Comparison of ENCODE assay signal across 14 cellular contexts in genomic region chr7:158779061-158779992, GRCh38. TPM values are rescaled to one million over a fixed set of nuclear protein-coding genes. Genes with fewer than 3 reads are reported as not detected.
DNase-seq lines count a peak whose midpoint lies in the region; ATAC-seq and TF ChIP-seq lines count a peak whose summit lies in the region.
"Had no signal": no experiment of that assay in that cellular context is flagged by ENCODE, and none has a peak within 500 bp of the region (broad histone marks: within the 10 kb centered on the region; RNA-seq: fewer than 3 reads in every experiment).

No MANE protein-coding gene starts in this region.

- in situ Hi-C loops in IMR-90 (cut with MboI; ENCODE audit: low sequenced_read_pairs), result no loop called here

- no peaks in the 10 kb centered on the region for H3K79me2 ChIP-seq in trophoblast cell (ENCODE audit: control insufficient read depth, insufficient read depth, low read length, poor library complexity)

- no peak overlapping the region for H4K12ac ChIP-seq in trophoblast cell (ENCODE audit: low read depth, low read length)

- H3K9ac ChIP-seq in IMR-90 (ENCODE audit: low read depth, low read length) (no peak overlapping the region), trophoblast cell (ENCODE audit: low read length) (no peak overlapping the region)

- ATAC-seq in CD4-positive, alpha-beta T cell (ENCODE audit: poor library complexity), result peak; percentile 24
- ATAC-seq in IMR-90 (ENCODE audit: low read depth), result peak; percentile 30; the same call in 1 of the 2 replicates
- ATAC-seq in GM18907 (IDR thresholded peaks at IDR 0.05; ENCODE audit: unreplicated experiment), result no peak
- no peak for ATAC-seq in HG03520 (IDR thresholded peaks at IDR 0.05; ENCODE audit: unreplicated experiment)
- ATAC-seq: activated CD4-positive, CD25-positive, alpha-beta regulatory T cell treated with anti-CD3 and anti-CD28 coated beads, Interleukin-2, amount 50 U/mL, for 24 hours had no signal

- peaks cover 21 to 46% of the 10 kb centered on the region in 2 experiments for H3K79me1 ChIP-seq in IMR-90 (ENCODE audit: low read depth in 1 of 2, low read length in 2 of 2)
- H3K79me1 ChIP-seq in trophoblast cell (ENCODE audit: low read length), result no peaks in the 10 kb centered on the region

- no peak overlapping the region for H2BK15ac ChIP-seq in IMR-90 (ENCODE audit: low read depth, low read length)

- no peak overlapping the region for H4K8ac ChIP-seq in IMR-90 (ENCODE audit: low read depth in 2 of 2, low read length in 2 of 2)
- H4K8ac ChIP-seq in trophoblast cell (ENCODE audit: low read depth, low read length), result no peak overlapping the region

- no peaks in the 10 kb centered on the region for H3K27me3 Mint-ChIP-seq in CD4-positive, alpha-beta T cell
- H3K27me3 Mint-ChIP-seq in chondrocyte (ENCODE audit: low read depth), result no peaks in the 10 kb centered on the region

- POLR2A ChIA-PET in CD4-positive, alpha-beta T cell (lab: Charles Lee), result interaction anchor here (0.9 to 2.4 kb wide), 12 partner anchors 10 to 75 kb away, joined by 3 to 25 read pairs (median 4); partner anchors contain the start of genes ESYT2 and NCAPG2
- POLR2A ChIA-PET in IMR-90 (lab: Charles Lee; ENCODE audit: unreplicated experiment), result no interaction called here

- no peak overlapping the region for H4K5ac ChIP-seq in IMR-90 (ENCODE audit: low read depth, low read length)

- H3K36me3 Mint-ChIP-seq in CD4-positive, alpha-beta T cell (ENCODE audit: low read depth), result peaks cover 36% of the 10 kb centered on the region
- H3K36me3 Mint-ChIP-seq in chondrocyte (ENCODE audit: low read depth), result peaks cover 2% of the 10 kb centered on the region

- H2AK9ac ChIP-seq in IMR-90 (replicated peaks; ENCODE audit: low read depth, low read length, poor library complexity), result no peak overlapping the region

- dilution Hi-C loops in IMR-90 (cut with HindIII; ENCODE audit: low sequenced_read_pairs, unreplicated experiment), result no loop called here

- H3K4ac ChIP-seq in IMR-90 (ENCODE audit: low read depth, low read length) (no peak overlapping the region), trophoblast cell (ENCODE audit: low read depth, low read length) (no peak overlapping the region)

- CTCF ChIA-PET in CD4-positive, alpha-beta T cell (lab: Charles Lee), result interaction anchor here (1.2 kb wide), 1 partner anchor 16 kb away, joined by 3 read pairs; no protein-coding TSS in a partner anchor
- CTCF ChIA-PET in IMR-90 (lab: Yijun Ruan, JAX), result interaction anchor here (0.6 to 0.8 kb wide), 2 partner anchors 20 to 50 kb away, joined by 3 to 4 read pairs; partner anchors contain the start of gene ESYT2

- no peak overlapping the region for H2AFZ ChIP-seq in IMR-90 (replicated peaks; ENCODE audit: low read length, poor library complexity)
- no peak overlapping the region for H2AFZ ChIP-seq in trophoblast cell (ENCODE audit: insufficient read depth, low read length, poor library complexity)

- no TSS peak for BruUV-seq in IMR-90 (replicated peaks; lab: Mats Ljungman, UMichigan)

- H3K9me3 ChIP-seq in CD4-positive, alpha-beta T cell (ENCODE audit: control insufficient read depth, low read length), result no peaks in the 10 kb centered on the region
- H3K9me3 ChIP-seq in IMR-90 (ENCODE audit: control insufficient read depth, insufficient read depth, low read length) (no peaks in the 10 kb centered on the region), trophoblast cell (ENCODE audit: insufficient read depth, low read depth, low read length) (no peaks in the 10 kb centered on the region)

- TF ChIP-seq RAD21 in IMR-90 (IDR thresholded peaks at IDR 0.05; ENCODE audit: low read length), result no peak

- no peak overlapping the region for H4K91ac ChIP-seq in IMR-90 (ENCODE audit: insufficient read depth, low read depth, low read length)
- no peak overlapping the region for H4K91ac ChIP-seq in trophoblast cell (ENCODE audit: low read depth, low read length)

- H2BK5ac ChIP-seq in IMR-90 (ENCODE audit: low read depth, low read length, poor library complexity, severe bottlenecking), result no peak overlapping the region
- no peak overlapping the region for H2BK5ac ChIP-seq in trophoblast cell (ENCODE audit: low read depth, low read length, poor library complexity)

- no peaks in the 10 kb centered on the region for H3K9me3 Mint-ChIP-seq in CD4-positive, alpha-beta T cell
- no peaks in the 10 kb centered on the region for H3K9me3 Mint-ChIP-seq in chondrocyte (ENCODE audit: low read depth)

- peak overlapping the region; percentile 71 for H3K4me3 Mint-ChIP-seq in CD4-positive, alpha-beta T cell
- no peak overlapping the region for H3K4me3 Mint-ChIP-seq in chondrocyte (ENCODE audit: unreplicated experiment)

- H3K4me1 ChIP-seq in IMR-90 (ENCODE audit: control insufficient read depth, insufficient read depth, low read length) (peaks cover 8% of the 10 kb centered on the region), trophoblast cell (ENCODE audit: control insufficient read depth in 1 of 2, insufficient read depth in 2 of 2, low read length in 2 of 2) (peaks cover 5 to 6% of the 10 kb centered on the region in 2 experiments)

- H2BK12ac ChIP-seq in trophoblast cell (ENCODE audit: low read length), result no peak overlapping the region

- H3K56ac ChIP-seq in IMR-90 (ENCODE audit: extremely low read depth, insufficient read depth, low read length), result no peak overlapping the region

- no peak overlapping the region for H3K23ac ChIP-seq in IMR-90 (ENCODE audit: low read depth, low read length)
- peak overlapping the region; percentile 64 for H3K23ac ChIP-seq in trophoblast cell (ENCODE audit: low read length)

- 74% methylated on average over 3 of the region's 6 CpGs; no CpG with 5 or more reads in 1 of the 2 experiments for WGBS in IMR-90 (ENCODE audit: extremely low coverage in 2 of 2, insufficient read length in 1 of 2), 2 experiments
- no CpG with 5 or more reads among the region's 6 CpGs for whole genome bisulfite sequencing in trophoblast cell (ENCODE audit: extremely low coverage, insufficient coverage, insufficient read length)

- intact Hi-C loops in CD4-positive, alpha-beta T cell (cut with DNase I, micrococcal nuclease), result loop anchor here (2.0 to 5.0 kb wide), 2 partner anchors 37 to 77 kb away; partner anchors contain the start of gene NCAPG2 (in 1 of the 2)
- intact Hi-C loops in IMR-90 (cut with micrococcal nuclease), result loop anchor here (2.0 kb wide), 1 partner anchor 39 kb away; no protein-coding TSS in a partner anchor

- H3K4me3 ChIP-seq in IMR-90 (ENCODE audit: insufficient read depth, low read depth, low read length), result no peak overlapping the region
- no peak overlapping the region for H3K4me3 ChIP-seq in trophoblast cell (ENCODE audit: low read depth, low read length)
- H3K4me3 ChIP-seq: dorsolateral prefrontal cortex had no signal

- no peaks in the 10 kb centered on the region for H3K4me1 Mint-ChIP-seq in CD4-positive, alpha-beta T cell (ENCODE audit: low read depth)
- H3K4me1 Mint-ChIP-seq in chondrocyte (ENCODE audit: low read depth), result peaks cover 29% of the 10 kb centered on the region

- H3K27ac Mint-ChIP-seq in CD4-positive, alpha-beta T cell, result no peak overlapping the region
- peak overlapping the region; percentile 12 for H3K27ac Mint-ChIP-seq in chondrocyte (ENCODE audit: unreplicated experiment)

- H2BK120ac ChIP-seq in IMR-90 (ENCODE audit: low read depth, low read length) (no peak overlapping the region), trophoblast cell (ENCODE audit: insufficient read depth, low read length, poor library complexity) (no peak overlapping the region)

- H2AK5ac ChIP-seq in IMR-90 (ENCODE audit: low read depth, low read length), result peak overlapping the region; percentile 29
- no peak overlapping the region for H2AK5ac ChIP-seq in trophoblast cell (ENCODE audit: low read length)

- 0 out of 2 replicates have a peak overlapping the region, but pooled peaks have one; percentile 5 for H3K14ac ChIP-seq in IMR-90 (replicated peaks; ENCODE audit: low read depth, low read length)
- H3K14ac ChIP-seq in trophoblast cell (ENCODE audit: low read length), result no peak overlapping the region

- DNase-seq in CD4-positive, alpha-beta T cell, result no peak
- DNase-seq in IMR-90 (peak; percentile 25), chondrocyte (ENCODE audit: low spot score) (no peak), trophoblast cell (no peak), OCI-M1 (lab: John Stamatoyannopoulos, UW) (no peak), NCI-H1694 treated with DMSO at 0.1 percent for 48 hours (lab: John Stamatoyannopoulos, UW) (no peak)
- DNase-seq: dorsolateral prefrontal cortex, NCI-H1105 treated with DMSO at 0.1 percent for 48 hours, NCI-H69, occipital lobe, SHP77 treated with DMSO at 0.1 percent for 48 hours had no signal

- no peak overlapping the region for H2BK20ac ChIP-seq in IMR-90 (ENCODE audit: low read depth, low read length)

- H3K27ac ChIP-seq in CD4-positive, alpha-beta T cell (ENCODE audit: low read depth, low read length), result peak overlapping the region; percentile 19
- H3K27ac ChIP-seq in IMR-90 (ENCODE audit: insufficient read depth, low read length) (peak overlapping the region; percentile 52; the same call in 1 of the 2 replicates), trophoblast cell (ENCODE audit: low read depth, low read length) (no peak overlapping the region)

- no peak for TF ChIP-seq CTCF in CD4-positive, alpha-beta T cell (IDR thresholded peaks at IDR 0.05)
- no peak for TF ChIP-seq CTCF in IMR-90 (conservative IDR thresholded peaks at IDR 0.05; ENCODE audit: low read depth, low read length)
- no peak for TF ChIP-seq CTCF in chondrocyte (IDR thresholded peaks at IDR 0.05)

- TF ChIP-seq POLR2A in IMR-90 (IDR thresholded peaks at IDR 0.05; ENCODE audit: low read depth, low read length), result no peak

- peaks cover 18% of the 10 kb centered on the region for H3K9me1 ChIP-seq in IMR-90 (ENCODE audit: insufficient read depth, low read length)

- H3K18ac ChIP-seq in IMR-90 (ENCODE audit: low read depth, low read length), result peak overlapping the region; percentile 17; the same call in 1 of the 2 replicates
- H3K18ac ChIP-seq in trophoblast cell (ENCODE audit: low read length), result peak overlapping the region; percentile 55

- no peaks in the 10 kb centered on the region for H3K27me3 ChIP-seq in CD4-positive, alpha-beta T cell (ENCODE audit: control insufficient read depth, insufficient read depth, low read length)
- H3K27me3 ChIP-seq in IMR-90 (ENCODE audit: control insufficient read depth, insufficient read depth, low read length) (no peaks in the 10 kb centered on the region), trophoblast cell (ENCODE audit: insufficient read depth, low read length) (no peaks in the 10 kb centered on the region)
- H3K27me3 ChIP-seq: dorsolateral prefrontal cortex had no signal

- H3K4me2 ChIP-seq in IMR-90 (ENCODE audit: low read depth, low read length), result no peak overlapping the region
- no peak overlapping the region for H3K4me2 ChIP-seq in trophoblast cell (ENCODE audit: low read length)

- no peaks in the 10 kb centered on the region; the same call in 1 of the 2 replicates for H4K20me1 ChIP-seq in IMR-90 (ENCODE audit: insufficient read depth, low read length)

- peaks cover 34% of the 10 kb centered on the region for H3K36me3 ChIP-seq in IMR-90 (ENCODE audit: control insufficient read depth, insufficient read depth, low read length)
- H3K36me3 ChIP-seq in trophoblast cell (ENCODE audit: control insufficient read depth in 1 of 2, insufficient read depth in 2 of 2, low read length in 2 of 2), result peaks cover 9 to 44% of the 10 kb centered on the region in 2 experiments

RNA-seq across cellular contexts. Expression of gene ESYT2, which starts 50.0 kb away (rescaled TPM):
- 100 to 1,000 TPM; 106 to 112 TPM for total RNA-seq in CD4-positive, alpha-beta T cell
- total RNA-seq in IMR-90 (2012; rRNA removed), result 64.4 and 69.9 TPM in 2 replicates
- polyA plus RNA-seq in IMR-90 (2012; rRNA removed), result 23.7 and 26.7 TPM in 2 replicates
- 7.2 and 17.1 TPM in 2 replicates for polyA plus RNA-seq in IMR-90 (2012; cell fraction: cytosol; rRNA removed)
- polyA plus RNA-seq in IMR-90 (2012; cell fraction: nucleus; rRNA removed; ENCODE audit: low replicate concordance), result 19.8 and 30.4 TPM in 2 replicates
- 87.4 to 108 TPM (median 104 TPM) in 3 replicates for total RNA-seq in chondrocyte
- polyA plus RNA-seq in trophoblast cell (2013), result 58.7 and 59.5 TPM in 2 replicates

Comparison
In these comparisons a context has a peak if more than half of its experiments do, and no peak if none do; other contexts are left out.
1. ATAC-seq: peak in CD4-positive, alpha-beta T cell (single experiment) and IMR-90 (single experiment); none in GM18907 (single experiment) and HG03520 (single experiment).